1 cellular context compared by ENCODE assay signal in the genomic region with DNA sequence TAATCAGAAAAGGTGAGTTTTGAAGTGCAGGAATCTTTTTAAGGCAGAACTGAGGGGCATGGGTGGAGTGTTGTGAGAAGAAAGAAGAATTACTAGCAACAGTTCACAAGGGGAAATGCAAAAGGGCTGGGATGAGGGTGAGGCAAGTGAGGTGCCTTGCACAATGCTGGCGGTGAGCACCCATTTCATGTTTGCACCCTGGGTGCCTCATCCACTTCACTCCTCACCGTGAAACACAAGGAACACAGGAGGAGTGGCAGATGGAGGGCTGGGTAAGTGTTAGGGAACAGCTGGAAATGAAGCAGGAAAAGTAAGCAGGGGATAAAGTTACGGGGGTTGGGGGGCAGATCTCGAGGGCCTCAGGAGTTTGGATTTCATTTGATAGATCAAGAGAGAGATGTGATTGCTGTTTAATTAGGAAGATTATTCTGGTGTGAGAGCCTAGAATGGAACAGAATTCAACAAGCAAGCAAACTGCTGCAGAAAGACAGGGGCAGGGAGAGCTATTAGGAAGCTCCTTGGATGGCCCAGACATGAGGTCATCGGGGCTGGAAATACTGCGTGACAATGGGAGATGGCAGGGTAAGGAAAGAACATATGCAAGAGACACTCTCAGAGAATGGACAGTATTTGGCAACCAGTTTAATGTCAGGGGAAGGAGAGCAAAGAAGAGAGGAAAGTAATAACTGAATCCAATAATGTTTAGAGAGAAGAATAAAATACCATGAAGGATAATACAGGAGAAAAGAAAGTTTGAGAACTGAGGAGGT.
TF ChIP-seq lines count a peak whose summit lies in the region.

No MANE protein-coding gene starts in this region.

TF ChIP-seq in K562, 482 proteins besides CTCF, POLR2A, EP300 and RAD21 (continued from another document):
- TF ChIP-seq, protein P1, sequence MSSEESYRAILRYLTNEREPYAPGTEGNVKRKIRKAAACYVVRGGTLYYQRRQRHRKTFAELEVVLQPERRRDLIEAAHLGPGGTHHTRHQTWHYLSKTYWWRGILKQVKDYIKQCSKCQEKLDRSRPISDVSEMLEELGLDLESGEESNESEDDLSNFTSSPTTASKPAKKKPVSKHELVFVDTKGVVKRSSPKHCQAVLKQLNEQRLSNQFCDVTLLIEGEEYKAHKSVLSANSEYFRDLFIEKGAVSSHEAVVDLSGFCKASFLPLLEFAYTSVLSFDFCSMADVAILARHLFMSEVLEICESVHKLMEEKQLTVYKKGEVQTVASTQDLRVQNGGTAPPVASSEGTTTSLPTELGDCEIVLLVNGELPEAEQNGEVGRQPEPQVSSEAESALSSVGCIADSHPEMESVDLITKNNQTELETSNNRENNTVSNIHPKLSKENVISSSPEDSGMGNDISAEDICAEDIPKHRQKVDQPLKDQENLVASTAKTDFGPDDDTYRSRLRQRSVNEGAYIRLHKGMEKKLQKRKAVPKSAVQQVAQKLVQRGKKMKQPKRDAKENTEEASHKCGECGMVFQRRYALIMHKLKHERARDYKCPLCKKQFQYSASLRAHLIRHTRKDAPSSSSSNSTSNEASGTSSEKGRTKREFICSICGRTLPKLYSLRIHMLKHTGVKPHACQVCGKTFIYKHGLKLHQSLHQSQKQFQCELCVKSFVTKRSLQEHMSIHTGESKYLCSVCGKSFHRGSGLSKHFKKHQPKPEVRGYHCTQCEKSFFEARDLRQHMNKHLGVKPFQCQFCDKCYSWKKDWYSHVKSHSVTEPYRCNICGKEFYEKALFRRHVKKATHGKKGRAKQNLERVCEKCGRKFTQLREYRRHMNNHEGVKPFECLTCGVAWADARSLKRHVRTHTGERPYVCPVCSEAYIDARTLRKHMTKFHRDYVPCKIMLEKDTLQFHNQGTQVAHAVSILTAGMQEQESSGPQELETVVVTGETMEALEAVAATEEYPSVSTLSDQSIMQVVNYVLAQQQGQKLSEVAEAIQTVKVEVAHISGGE (CRISPR knock-in tag; IDR thresholded peaks at IDR 0.05): peak in 1 of 3 experiments; percentile 44; a peak in 1 of 6 replicates
- TF ChIP-seq ZNF175 (CRISPR knock-in tag; IDR thresholded peaks at IDR 0.05; ENCODE audit: low read depth): no peak
